20 cellular contexts compared by ENCODE assay signal in the genomic region with DNA sequence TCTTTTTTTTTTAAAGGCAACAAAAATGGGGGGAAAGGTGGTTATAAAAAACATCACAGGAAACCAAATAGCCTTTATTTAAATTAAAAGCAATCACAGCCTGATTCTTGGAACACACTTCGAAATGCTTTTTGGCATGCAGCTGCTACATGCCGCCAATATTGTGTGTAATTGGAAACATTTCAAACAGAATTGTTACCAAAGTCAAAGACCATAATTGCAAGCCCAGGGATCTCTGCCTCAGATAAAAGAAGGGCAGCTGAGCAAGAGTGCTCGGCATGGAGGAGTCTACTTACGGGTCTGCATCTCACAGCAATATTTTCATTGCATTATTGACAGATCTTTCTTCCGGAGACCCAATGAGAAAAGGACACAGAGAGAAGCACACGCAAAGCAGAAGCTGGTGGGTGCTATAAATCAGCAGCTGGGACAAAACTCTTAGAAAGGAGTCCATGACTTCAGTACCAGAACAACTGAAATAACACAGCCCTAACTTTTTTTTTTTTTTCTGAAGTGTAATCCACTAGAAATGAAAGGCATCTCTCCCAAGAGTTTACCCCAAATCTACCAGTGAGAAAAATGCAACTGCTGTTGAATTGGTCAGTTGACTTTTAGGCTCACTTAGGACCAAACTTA. TPM values are rescaled to one million over a fixed set of nuclear protein-coding genes. Genes with fewer than 3 reads are reported as not detected.
A peak's percentile ranks its signal among the peaks of the same experiment; 100 is the strongest.
DNase-seq lines count a peak whose midpoint lies in the region; ATAC-seq and TF ChIP-seq lines count a peak whose summit lies in the region.
"Had no signal": no experiment of that assay in that cellular context is flagged by ENCODE, and none has a peak within 500 bp of the region (broad histone marks: within the 10 kb centered on the region; RNA-seq: fewer than 3 reads in every experiment).

No MANE protein-coding gene starts in this region.

- H2AK5ac ChIP-seq in mesenchymal stem cell (ENCODE audit: low read length, severe bottlenecking) = no peak overlapping the region

- 43% methylated on average over 6 of the region's 6 CpGs for WGBS in mesenchymal stem cell
- WGBS in smooth muscle cell (ENCODE audit: low lambda C conversion rate) = 60% methylated on average over 6 of the region's 6 CpGs

- H3K27me3 Mint-ChIP-seq in brain = peaks cover 7% of the 10 kb centered on the region

- ATAC-seq in omental fat pad (ENCODE audit: low FRiP score) = no peak
- ATAC-seq: GM12878 had no signal

- H3F3A ChIP-seq in smooth muscle cell (ENCODE audit: low read depth) = peaks cover 3% of the 10 kb centered on the region

- H3K4me3 Mint-ChIP-seq in brain = peak overlapping the region; percentile 47 to 84 (median 67)
- H3K4me3 Mint-ChIP-seq: IgD-negative memory B cell had no signal

- no peak overlapping the region for H2BK12ac ChIP-seq in mesenchymal stem cell (ENCODE audit: low read length in 2 of 2)

- peaks cover 2% of the 10 kb centered on the region for H3K79me1 ChIP-seq in mesenchymal stem cell (replicated peaks; ENCODE audit: low read length, poor library complexity, severe bottlenecking)

- no peak overlapping the region for H4K8ac ChIP-seq in mesenchymal stem cell (ENCODE audit: low read length)

- peaks cover 0 to 4% (median 0%) of the 10 kb centered on the region in 5 experiments for H3K9me3 Mint-ChIP-seq in brain
- H3K9me3 Mint-ChIP-seq: IgD-negative memory B cell had no signal

- no peak overlapping the region for H2BK15ac ChIP-seq in mesenchymal stem cell (ENCODE audit: low read depth, poor library complexity, severe bottlenecking)

- H3K79me2 ChIP-seq in smooth muscle cell (ENCODE audit: low read depth) = peaks cover 98% of the 10 kb centered on the region

- peaks cover 97% of the 10 kb centered on the region for H4K20me1 ChIP-seq in smooth muscle cell (ENCODE audit: low read depth)
- H4K20me1 ChIP-seq: BLaER1 had no signal

- H3K4me1 ChIP-seq in mesenchymal stem cell (ENCODE audit: control insufficient read depth, insufficient read depth, low read depth, low read length) (peaks cover 6% of the 10 kb centered on the region), smooth muscle cell (ENCODE audit: low read depth) (peaks cover 8% of the 10 kb centered on the region)

- peak; percentile 34 to 82 for DNase-seq in NCI-H446 (lab: John Stamatoyannopoulos, UW)
- DNase-seq in mesenchymal stem cell = no peak
- no peak for DNase-seq in smooth muscle cell (lab: John Stamatoyannopoulos, UW; ENCODE audit: unreplicated experiment)
- no peak for DNase-seq in WERI-Rb-1
- no peak for DNase-seq in omental fat pad (ENCODE audit: low spot score)
- no peak for DNase-seq in mucosa of gallbladder (ENCODE audit: low spot score)
- DNase-seq: activated CD4-positive, alpha-beta T cell treated with anti-CD3 and anti-CD28 coated beads for 4 hours; activated gamma-delta T cell treated with Interleukin-2 at 50 U/mL for 16 hours; aorta; GDM1; kidney; NCI-H2029 treated with DMSO at 0.1 percent for 48 hours; NCI-H524 treated with DMSO at 0.1 percent for 48 hours; nucleus accumbens had no signal

- H3K27me3 ChIP-seq in mesenchymal stem cell (ENCODE audit: control insufficient read depth in 1 of 2, insufficient read depth in 1 of 2, low read length in 2 of 2) = no peaks in the 10 kb centered on the region
- H3K27me3 ChIP-seq in smooth muscle cell (ENCODE audit: low read depth) = no peaks in the 10 kb centered on the region
- H3K27me3 ChIP-seq in WERI-Rb-1 (ENCODE audit: insufficient read depth, low read depth, severe bottlenecking) = peaks cover 8% of the 10 kb centered on the region
- H3K27me3 ChIP-seq: tibial nerve had no signal

- TF ChIP-seq CTCF in brain (conservative IDR thresholded peaks at IDR 0.05) (no peak), smooth muscle cell (IDR thresholded peaks at IDR 0.05; ENCODE audit: borderline replicate concordance, insufficient read depth, poor library complexity, severe bottlenecking) (no peak), WERI-Rb-1 (IDR thresholded peaks at IDR 0.05; ENCODE audit: low read depth, low read length) (no peak), omental fat pad (IDR thresholded peaks at IDR 0.05) (no peak)

- H2BK5ac ChIP-seq in mesenchymal stem cell (ENCODE audit: low read depth, low read length, poor library complexity, severe bottlenecking) = no peak overlapping the region

- H3K36me3 ChIP-seq in mesenchymal stem cell (ENCODE audit: control insufficient read depth in 1 of 2, insufficient read depth in 2 of 2, low read depth in 1 of 2, low read length in 2 of 2) = peaks cover 6% of the 10 kb centered on the region in 2 experiments
- H3K36me3 ChIP-seq in smooth muscle cell (ENCODE audit: low read depth) = no peaks in the 10 kb centered on the region
- no peaks in the 10 kb centered on the region for H3K36me3 ChIP-seq in WERI-Rb-1
- H3K36me3 ChIP-seq: BLaER1, tibial nerve had no signal

- no peaks in the 10 kb centered on the region for H3K36me3 Mint-ChIP-seq in brain
- H3K36me3 Mint-ChIP-seq: IgD-negative memory B cell had no signal

- no peak overlapping the region for H3K14ac ChIP-seq in mesenchymal stem cell (ENCODE audit: low read length in 2 of 2)

- no peak overlapping the region for H2BK120ac ChIP-seq in mesenchymal stem cell (ENCODE audit: low read depth, low read length)

- no peak overlapping the region for H3K4ac ChIP-seq in mesenchymal stem cell (ENCODE audit: low read depth in 1 of 2, low read length in 2 of 2)

- H3K4me2 ChIP-seq in mesenchymal stem cell (ENCODE audit: low read length, poor library complexity, severe bottlenecking) (peak overlapping the region; percentile 45), smooth muscle cell (peak overlapping the region; percentile 91)
- H3K4me2 ChIP-seq: BLaER1 had no signal

- H3K4me3 ChIP-seq in mesenchymal stem cell (ENCODE audit: insufficient read depth in 1 of 2, low read depth in 1 of 2, low read length in 2 of 2) (peak overlapping the region in 1 of 2 experiments; percentile 88), smooth muscle cell (peak overlapping the region; percentile 97), WERI-Rb-1 (ENCODE audit: low read depth, low read length) (no peak overlapping the region)
- H3K4me3 ChIP-seq: BLaER1, GM12878, SK-N-MC had no signal

- H3K27ac ChIP-seq in mesenchymal stem cell (ENCODE audit: low read length, poor library complexity, severe bottlenecking) = no peak overlapping the region
- H3K27ac ChIP-seq in smooth muscle cell (ENCODE audit: low read depth) = peak overlapping the region; percentile 50
- no peak overlapping the region for H3K27ac ChIP-seq in WERI-Rb-1
- H3K27ac ChIP-seq: BLaER1, SK-N-MC had no signal

- peak overlapping the region in 3 of 5 experiments; percentile 76 to 84 (median 77) for H3K27ac Mint-ChIP-seq in brain
- H3K27ac Mint-ChIP-seq: IgD-negative memory B cell had no signal

- H2AFZ ChIP-seq in mesenchymal stem cell (ENCODE audit: low read depth, low read length) = no peak overlapping the region
- H2AFZ ChIP-seq in smooth muscle cell (ENCODE audit: low read depth) = no peak overlapping the region

- H3K23ac ChIP-seq in mesenchymal stem cell (ENCODE audit: low read length in 2 of 2) = no peak overlapping the region

- peaks cover 69% of the 10 kb centered on the region for H3K4me1 Mint-ChIP-seq in brain

- no peak overlapping the region for H4K91ac ChIP-seq in mesenchymal stem cell (ENCODE audit: low read length)

- no peaks in the 10 kb centered on the region for H3K9me3 ChIP-seq in mesenchymal stem cell (ENCODE audit: control insufficient read depth, low read length)
- no peaks in the 10 kb centered on the region for H3K9me3 ChIP-seq in smooth muscle cell (replicated peaks; ENCODE audit: low read depth)
- no peaks in the 10 kb centered on the region for H3K9me3 ChIP-seq in WERI-Rb-1 (ENCODE audit: severe bottlenecking)
- H3K9me3 ChIP-seq: BLaER1, tibial nerve had no signal

- H3K18ac ChIP-seq in mesenchymal stem cell (ENCODE audit: low read depth in 1 of 2, low read length in 2 of 2) = peak overlapping the region in 1 of 2 experiments; percentile 20

- H3K9ac ChIP-seq in mesenchymal stem cell (ENCODE audit: low read length) = peak overlapping the region; percentile 87
- H3K9ac ChIP-seq in smooth muscle cell (ENCODE audit: low read depth) = peak overlapping the region; percentile 13
- H3K9ac ChIP-seq: BLaER1 had no signal

RNA-seq across cellular contexts. Expression of a gene that starts 4.9 kb away (rescaled TPM):
- polyA plus RNA-seq in brain (ENCODE audit: insufficient read depth, low read depth, low replicate concordance) (2.9 TPM), smooth muscle cell (42.2 and 55.4 TPM in 2 replicates)
- polyA plus RNA-seq in mesenchymal stem cell (2013, experiment 1 of 2) = 1.5 TPM
- polyA plus RNA-seq in mesenchymal stem cell (2013, experiment 2 of 2) = 1.5 TPM
- total RNA-seq in smooth muscle cell (39.4 and 45.7 TPM in 2 replicates), omental fat pad (10 to 100 TPM in 1 of 4 donors, 1 to 10 TPM in 3; 7.2 to 10.9 (median 9.3) TPM), mucosa of gallbladder (32.8 TPM)

Comparison
In these comparisons a context has a peak if more than half of its experiments do, and no peak if none do; other contexts are left out.
1. DNase-seq: peak in NCI-H446 (2 of 2); none in mesenchymal stem cell (single experiment), smooth muscle cell (single experiment), WERI-Rb-1 (single experiment), omental fat pad (single experiment) and mucosa of gallbladder (single experiment).